In genomic region chr5:143258559-143259253, GRCh38 we compare ENCODE assay signal across 20 cellular contexts.
DNase-seq lines count a peak whose midpoint lies in the region; ATAC-seq and TF ChIP-seq lines count a peak whose summit lies in the region.
"Had no signal": no experiment of that assay in that cellular context is flagged by ENCODE, and none has a peak within 500 bp of the region (broad histone marks: within the 10 kb centered on the region; RNA-seq: fewer than 3 reads in every experiment).

No MANE protein-coding gene starts in this region.

- peak; percentile 75 for DNase-seq in mammary epithelial cell
- DNase-seq in MCF 10A (ENCODE audit: unreplicated experiment) = no peak
- DNase-seq in T1000 (lab: John Stamatoyannopoulos, UW) = peak; percentile 47
- peak; percentile 86 to 93 for DNase-seq in foreskin keratinocyte
- no peak for DNase-seq in suprapubic skin (ENCODE audit: low spot score in 2 of 2)
- DNase-seq in stimulated activated naive B cell treated with anti-CD40 and anti-IgM and Interleukin-4, amounts not matched to agents 10 μg/mL and 1 μg/mL and 100 μg/mL, for 72 hours = no peak
- no peak for DNase-seq in DMS 273 (lab: John Stamatoyannopoulos, UW; ENCODE audit: unreplicated experiment)
- DNase-seq: activated naive CD8-positive, alpha-beta T cell treated with anti-CD3 and anti-CD28 coated beads for 36 hours; C1 segment of cervical spinal cord; DMS 273 treated with DMSO at 0.1 percent for 48 hours; left colon; midbrain; NCI-H1436; NCI-H2171; nephron progenitor cell; posterior cingulate gyrus; stimulated activated CD4-positive, alpha-beta T cell treated with anti-CD3 and anti-CD28 coated beads, Interleukin-1b, Interleukin-23, amount 100 ng/mL, for 48 hours had no signal

- no peaks in the 10 kb centered on the region for H4K20me1 ChIP-seq in mammary epithelial cell (ENCODE audit: insufficient read depth, low read length)

- H3K27ac ChIP-seq in mammary epithelial cell (ENCODE audit: insufficient read depth, low read depth, low read length) (peak overlapping the region; percentile 54), foreskin keratinocyte (peak overlapping the region; percentile 58), suprapubic skin (no peak overlapping the region)

- H3K36me3 ChIP-seq in mammary epithelial cell (ENCODE audit: insufficient read depth, low read length) = no peaks in the 10 kb centered on the region
- no peaks in the 10 kb centered on the region for H3K36me3 ChIP-seq in suprapubic skin

- CTCF ChIA-PET in mammary epithelial cell (lab: Charles Lee; ENCODE audit: low non-redundant PET) (no interaction called here), MCF 10A (lab: Yijun Ruan, JAX) (interaction anchor here (1.4 kb wide), 1 partner anchor 9 kb away, joined by 6 read pairs; no protein-coding TSS in a partner anchor)

- dilution Hi-C loops in mammary epithelial cell (cut with HindIII; ENCODE audit: low sequenced_read_pairs) = no loop called here

- in situ Hi-C loops in mammary epithelial cell (cut with MboI; ENCODE audit: low sequenced_read_pairs in 2 of 2) = no loop called here

- H3K9ac ChIP-seq in mammary epithelial cell (ENCODE audit: insufficient read depth, low read length) = no peak overlapping the region

- H3K79me2 ChIP-seq in mammary epithelial cell (ENCODE audit: insufficient read depth, low read length) = no peaks in the 10 kb centered on the region

- H3K4me1 ChIP-seq in mammary epithelial cell (ENCODE audit: insufficient read depth, low read length) (peaks cover 32% of the 10 kb centered on the region), foreskin keratinocyte (peaks cover 20% of the 10 kb centered on the region), suprapubic skin (no peaks in the 10 kb centered on the region)

- no peak overlapping the region for H2AFZ ChIP-seq in mammary epithelial cell (ENCODE audit: low read depth, low read length)

- H3K27ac Mint-ChIP-seq in MCF 10A (ENCODE audit: low read depth, unreplicated experiment) = no peak overlapping the region
- no peak overlapping the region for H3K27ac Mint-ChIP-seq in stimulated activated naive B cell treated with anti-CD40 and anti-IgM and Interleukin-4, amounts not matched to agents 10 μg/mL and 1 μg/mL and 100 μg/mL, for 72 hours
- H3K27ac Mint-ChIP-seq: activated naive CD8-positive, alpha-beta T cell treated with anti-CD3 and anti-CD28 coated beads for 36 hours; nephron progenitor cell; stimulated activated naive CD8-positive, alpha-beta T cell treated with anti-CD3 and anti-CD28 coated beads, Interleukin-15, Interleukin-2, amounts not matched to agents 100 ng/mL and 50 ng/mL, for 24 hours; type B pancreatic cell had no signal

- BruUV-seq in mammary epithelial cell (replicated peaks; lab: Mats Ljungman, UMichigan) = no TSS peak
- no TSS peak for BruUV-seq in MCF 10A (replicated peaks; lab: Mats Ljungman, UMichigan)

- peaks cover 33% of the 10 kb centered on the region for H3K4me1 Mint-ChIP-seq in MCF 10A (ENCODE audit: insufficient read depth, unreplicated experiment)
- no peaks in the 10 kb centered on the region for H3K4me1 Mint-ChIP-seq in stimulated activated naive B cell treated with anti-CD40 and anti-IgM and Interleukin-4, amounts not matched to agents 10 μg/mL and 1 μg/mL and 100 μg/mL, for 72 hours
- H3K4me1 Mint-ChIP-seq: nephron progenitor cell had no signal

- H3K9me3 Mint-ChIP-seq in MCF 10A (ENCODE audit: unreplicated experiment) = no peaks in the 10 kb centered on the region
- H3K9me3 Mint-ChIP-seq in stimulated activated naive B cell treated with anti-CD40 and anti-IgM and Interleukin-4, amounts not matched to agents 10 μg/mL and 1 μg/mL and 100 μg/mL, for 72 hours = no peaks in the 10 kb centered on the region
- H3K9me3 Mint-ChIP-seq: nephron progenitor cell; stimulated activated naive CD8-positive, alpha-beta T cell treated with anti-CD3 and anti-CD28 coated beads, Interleukin-15, Interleukin-2, amounts not matched to agents 100 ng/mL and 50 ng/mL, for 24 hours; type B pancreatic cell had no signal

- WGBS in mammary epithelial cell (ENCODE audit: low coverage, missing lambda C conversion rate) = 69% methylated on average over 12 of the region's 12 CpGs
- 94% methylated on average over 12 of the region's 12 CpGs for WGBS in suprapubic skin

- POLR2A ChIA-PET in MCF 10A (lab: Yijun Ruan, JAX) = interaction anchor here (0.6 to 1.4 kb wide), 2 partner anchors 10 to 405 kb away, joined by 3 to 5 read pairs; no protein-coding TSS in a partner anchor

- H3K4me3 Mint-ChIP-seq in MCF 10A (ENCODE audit: unreplicated experiment) = no peak overlapping the region
- no peak overlapping the region for H3K4me3 Mint-ChIP-seq in stimulated activated naive B cell treated with anti-CD40 and anti-IgM and Interleukin-4, amounts not matched to agents 10 μg/mL and 1 μg/mL and 100 μg/mL, for 72 hours
- H3K4me3 Mint-ChIP-seq: activated naive CD8-positive, alpha-beta T cell treated with anti-CD3 and anti-CD28 coated beads for 36 hours; nephron progenitor cell; stimulated activated naive CD8-positive, alpha-beta T cell treated with anti-CD3 and anti-CD28 coated beads, Interleukin-15, Interleukin-2, amounts not matched to agents 100 ng/mL and 50 ng/mL, for 24 hours; type B pancreatic cell had no signal

- no peak for TF ChIP-seq CTCF in mammary epithelial cell (conservative IDR thresholded peaks at IDR 0.05 in 1 of 2, IDR thresholded peaks at IDR 0.05 in 1 of 2; ENCODE audit: extremely low read depth in 1 of 2, insufficient read depth in 1 of 2, low read depth in 1 of 2, low read length in 2 of 2)
- no peak for TF ChIP-seq CTCF in MCF 10A (IDR thresholded peaks at IDR 0.05; ENCODE audit: unreplicated experiment)
- no peak for TF ChIP-seq CTCF in foreskin keratinocyte (conservative IDR thresholded peaks at IDR 0.05)
- no peak for TF ChIP-seq CTCF in suprapubic skin (IDR thresholded peaks at IDR 0.05)

- H3K4me2 ChIP-seq in mammary epithelial cell (ENCODE audit: insufficient read depth, low read depth, low read length) = no peak overlapping the region

- no peak for TF ChIP-seq EP300 in suprapubic skin (IDR thresholded peaks at IDR 0.05)

- ATAC-seq in foreskin keratinocyte (peak; percentile 84), GM21447 (IDR thresholded peaks at IDR 0.05; ENCODE audit: unreplicated experiment) (no peak)
- no peak for ATAC-seq in stimulated activated naive B cell treated with anti-CD40 and anti-IgM and Interleukin-4, amounts not matched to agents 10 μg/mL and 1 μg/mL and 100 μg/mL, for 72 hours (replicated peaks)
- ATAC-seq: left colon had no signal

- H3K27me3 ChIP-seq in mammary epithelial cell (ENCODE audit: insufficient read depth, low read length) (no peaks in the 10 kb centered on the region), foreskin keratinocyte (no peaks in the 10 kb centered on the region), suprapubic skin (no peaks in the 10 kb centered on the region)

- H3K27me3 Mint-ChIP-seq in MCF 10A (ENCODE audit: insufficient read depth, unreplicated experiment) = no peaks in the 10 kb centered on the region
- H3K27me3 Mint-ChIP-seq in stimulated activated naive B cell treated with anti-CD40 and anti-IgM and Interleukin-4, amounts not matched to agents 10 μg/mL and 1 μg/mL and 100 μg/mL, for 72 hours = no peaks in the 10 kb centered on the region
- H3K27me3 Mint-ChIP-seq: activated naive CD8-positive, alpha-beta T cell treated with anti-CD3 and anti-CD28 coated beads for 36 hours; stimulated activated naive CD8-positive, alpha-beta T cell treated with anti-CD3 and anti-CD28 coated beads, Interleukin-15, Interleukin-2, amounts not matched to agents 100 ng/mL and 50 ng/mL, for 24 hours; type B pancreatic cell had no signal

- no peaks in the 10 kb centered on the region for H3K36me3 Mint-ChIP-seq in MCF 10A (ENCODE audit: insufficient read depth, unreplicated experiment)
- no peaks in the 10 kb centered on the region for H3K36me3 Mint-ChIP-seq in stimulated activated naive B cell treated with anti-CD40 and anti-IgM and Interleukin-4, amounts not matched to agents 10 μg/mL and 1 μg/mL and 100 μg/mL, for 72 hours
- H3K36me3 Mint-ChIP-seq: activated naive CD8-positive, alpha-beta T cell treated with anti-CD3 and anti-CD28 coated beads for 36 hours; type B pancreatic cell had no signal

- H3K9me3 ChIP-seq in mammary epithelial cell (replicated peaks; ENCODE audit: insufficient read depth, low read length) (no peaks in the 10 kb centered on the region), suprapubic skin (no peaks in the 10 kb centered on the region)

- intact Hi-C loops in mammary epithelial cell (cut with micrococcal nuclease) = no loop called here
- intact Hi-C loops in MCF 10A (cut with micrococcal nuclease) = no loop called here

- H3K4me3 ChIP-seq in mammary epithelial cell (replicated peaks in 1 of 3; ENCODE audit: insufficient read depth in 1 of 3, low read depth in 2 of 3, low read length in 3 of 3) (no peak overlapping the region), suprapubic skin (no peak overlapping the region)

- TF ChIP-seq POLR2A in suprapubic skin (IDR thresholded peaks at IDR 0.05) = no peak

Comparison
In these comparisons a context has a peak if more than half of its experiments do, and no peak if none do; other contexts are left out.
1. DNase-seq: peak in mammary epithelial cell (single experiment), T1000 (single experiment) and foreskin keratinocyte (2 of 2); none in MCF 10A (single experiment), suprapubic skin (0 of 2), stimulated activated naive B cell treated with anti-CD40 and anti-IgM and Interleukin-4, amounts not matched to agents 10 μg/mL and 1 μg/mL and 100 μg/mL, for 72 hours (single experiment) and DMS 273 (single experiment).